Comparison of ENCODE assay signal across 8 cellular contexts in genomic region chr15:80567721-80568157, GRCh38.
A peak's percentile ranks its signal among the peaks of the same experiment; 100 is the strongest.
DNase-seq lines count a peak whose midpoint lies in the region; ATAC-seq and TF ChIP-seq lines count a peak whose summit lies in the region.

No MANE protein-coding gene starts in this region.

- CTCF ChIA-PET in AG04449 (lab: Yijun Ruan, JAX), result interaction anchor here (0.7 to 8.7 kb wide), 66 partner anchors 9 to 699 kb away, joined by 3 to 285 read pairs (median 5); partner anchors contain the start of gene CEMIP

- H3K4me2 ChIP-seq in osteoblast (ENCODE audit: insufficient read depth, low read length), result peak overlapping the region; percentile 51

- TF ChIP-seq CTCF in AG04449 (IDR thresholded peaks at IDR 0.05; ENCODE audit: insufficient read depth, low read length, missing control alignments) (peak; percentile 81), GM10266 (IDR thresholded peaks at IDR 0.05; ENCODE audit: control insufficient read depth, insufficient read depth, low read depth, missing control alignments) (peak; percentile 54), osteoblast (IDR thresholded peaks at IDR 0.05; ENCODE audit: extremely low read depth, low read depth, low read length) (peak; percentile 89)

- peak; percentile 52 for DNase-seq in AG04449 (ENCODE audit: low read depth, low spot score)
- peak; percentile 58 for DNase-seq in GM10266 (ENCODE audit: extremely low spot score)
- peak; percentile 11 for DNase-seq in NCI-H2196 treated with DMSO at 0.1 percent for 48 hours (lab: John Stamatoyannopoulos, UW; ENCODE audit: unreplicated experiment)
- peak; percentile 6 to 18 for DNase-seq in activated CD4-positive, alpha-beta T cell treated with anti-CD3 and anti-CD28 coated beads, Interleukin-2, amount 50 U/mL, for 48 hours
- peak; percentile 74 for DNase-seq in globus pallidus (ENCODE audit: low spot score)
- DNase-seq in osteoblast (ENCODE audit: insufficient read length, low spot score, missing footprints), result peak; percentile 97
- no peak for DNase-seq in NCI-H128 (lab: John Stamatoyannopoulos, UW; ENCODE audit: unreplicated experiment)

- no peak for ATAC-seq in GM21447 (IDR thresholded peaks at IDR 0.05; ENCODE audit: unreplicated experiment)

- H3K36me3 ChIP-seq in osteoblast (ENCODE audit: insufficient read depth, low read length), result peaks cover 42% of the 10 kb centered on the region

- H3K27me3 ChIP-seq in osteoblast (ENCODE audit: insufficient read depth, low read length), result no peaks in the 10 kb centered on the region

- peak overlapping the region; percentile 25 for H2AFZ ChIP-seq in osteoblast (ENCODE audit: low read length)

- peaks cover 14% of the 10 kb centered on the region for H3K4me1 ChIP-seq in osteoblast (ENCODE audit: insufficient read depth, low read length)

- peak overlapping the region; percentile 73 for H3K27ac ChIP-seq in osteoblast (ENCODE audit: low read depth, low read length)

- no peaks in the 10 kb centered on the region for H3K79me2 ChIP-seq in osteoblast (ENCODE audit: insufficient read depth, low read length)

- no peaks in the 10 kb centered on the region for H4K20me1 ChIP-seq in osteoblast (ENCODE audit: insufficient read depth, low read length)

- POLR2A ChIA-PET in AG04449 (lab: Yijun Ruan, JAX), result interaction anchor here (0.7 to 1.4 kb wide), 3 partner anchors 211 to 499 kb away, joined by 3 to 8 read pairs (median 4); partner anchors contain the start of gene CEMIP

- H3K9me3 ChIP-seq in osteoblast (ENCODE audit: low read depth, low read length), result no peaks in the 10 kb centered on the region

- H3K4me3 ChIP-seq in AG04449 (ENCODE audit: low read depth, low read length) (no peak overlapping the region), osteoblast (ENCODE audit: insufficient read depth, low read length) (peak overlapping the region; percentile 25)
